ENCODE assay signal across 8 cellular contexts in the genomic region with DNA sequence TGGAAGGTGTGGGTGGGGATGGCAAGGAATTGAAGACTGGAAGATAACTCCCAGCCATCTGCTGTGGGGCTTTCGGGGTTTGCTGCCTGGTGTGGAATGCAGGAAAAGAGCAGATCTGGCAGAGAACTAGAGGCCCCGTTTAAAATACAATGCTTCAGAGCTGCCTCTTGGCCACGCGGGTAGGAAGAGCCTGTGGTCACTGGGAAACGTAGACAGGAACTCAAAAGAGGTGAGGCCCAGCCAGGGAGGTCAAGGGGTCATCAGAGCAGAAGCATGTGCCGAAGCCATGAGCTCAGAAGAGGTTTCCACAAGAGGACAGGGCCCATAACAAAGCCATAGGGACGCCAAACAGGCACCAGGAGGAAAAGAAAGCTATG. TPM values are rescaled to one million over a fixed set of nuclear protein-coding genes. Genes with fewer than 3 reads are reported as not detected.
A peak's percentile ranks its signal among the peaks of the same experiment; 100 is the strongest.
DNase-seq lines count a peak whose midpoint lies in the region; ATAC-seq, FAIRE-seq and TF ChIP-seq lines count a peak whose summit lies in the region.

No MANE protein-coding gene starts in this region.

- H3K18ac ChIP-seq in mesendoderm (ENCODE audit: low read length): peak overlapping the region; percentile 80

- H4K5ac ChIP-seq in mesendoderm (ENCODE audit: low read length): no peak overlapping the region

- H3K36me3 ChIP-seq in adipocyte (ENCODE audit: control insufficient read depth, insufficient read depth, low read length, severe bottlenecking) (no peaks in the 10 kb centered on the region), mesendoderm (ENCODE audit: control insufficient read depth, insufficient read depth, low read length) (no peaks in the 10 kb centered on the region)

- H3K9me3 ChIP-seq in adipocyte (ENCODE audit: control insufficient read depth, low read length): no peaks in the 10 kb centered on the region

- H3K23ac ChIP-seq in mesendoderm (ENCODE audit: low read length): no peak overlapping the region

- ATAC-seq in HG02642 (IDR thresholded peaks at IDR 0.05; ENCODE audit: poor library complexity, unreplicated experiment): peak; percentile 23

- FAIRE-seq in frontal cortex (lab: Jason Lieb, UNC) (no peak), GM12891 (lab: Jason Lieb, UNC) (no peak)

- no peak overlapping the region for H4K8ac ChIP-seq in mesendoderm (ENCODE audit: low read depth, low read length)

- H3K4me3 ChIP-seq in adipocyte (ENCODE audit: low read length) (peak overlapping the region; percentile 4), mesendoderm (ENCODE audit: low read length) (no peak overlapping the region)

- no peak overlapping the region for H2BK15ac ChIP-seq in mesendoderm (replicated peaks; ENCODE audit: low read depth)

- no peak overlapping the region for H2BK120ac ChIP-seq in mesendoderm (ENCODE audit: low read depth, low read length)

- H3K27ac ChIP-seq in mesendoderm (ENCODE audit: low read depth, low read length): peak overlapping the region; percentile 81

- H3K79me2 ChIP-seq in mesendoderm (ENCODE audit: control insufficient read depth, insufficient read depth, low read length): no peaks in the 10 kb centered on the region

- TF ChIP-seq POLR2A in GM12891 (IDR thresholded peaks at IDR 0.05; ENCODE audit: low read depth, low read length): no peak

- peaks cover 19% of the 10 kb centered on the region for H3K4me1 ChIP-seq in adipocyte (ENCODE audit: control insufficient read depth, insufficient read depth, low read length)
- H3K4me1 ChIP-seq in mesendoderm (ENCODE audit: control insufficient read depth, low read depth, low read length): no peaks in the 10 kb centered on the region

- peak overlapping the region; percentile 60 for H3K56ac ChIP-seq in mesendoderm (ENCODE audit: low read length)

- H3K79me1 ChIP-seq in mesendoderm (ENCODE audit: low read length): no peaks in the 10 kb centered on the region

- DNase-seq in CD1c-positive myeloid dendritic cell (ENCODE audit: extremely low spot score): peak; percentile 17
- no peak for DNase-seq in adipocyte (ENCODE audit: low read depth)
- DNase-seq in mesendoderm: peak; percentile 69
- no peak for DNase-seq in stimulated activated CD4-positive, alpha-beta T cell treated with anti-CD3 and anti-CD28 coated beads, Interleukin-4, amount 100 ng/mL, for 4 hours
- DNase-seq in germinal center (ENCODE audit: low spot score): no peak
- no peak for DNase-seq in frontal cortex (ENCODE audit: low spot score in 2 of 2)
- no peak for DNase-seq in GM12891 (ENCODE audit: insufficient read length, low spot score)

- H2AK5ac ChIP-seq in mesendoderm (ENCODE audit: low read length): no peak overlapping the region

- H3K27me3 ChIP-seq in adipocyte (replicated peaks; ENCODE audit: control insufficient read depth, insufficient read depth, low read length): no peaks in the 10 kb centered on the region
- H3K27me3 ChIP-seq in mesendoderm (ENCODE audit: insufficient read depth, low read length, poor library complexity): no peaks in the 10 kb centered on the region

- no peak overlapping the region for H2BK5ac ChIP-seq in mesendoderm (ENCODE audit: low read length)

- peak overlapping the region; percentile 14 for H3K9ac ChIP-seq in adipocyte (ENCODE audit: low read length)
- no peak overlapping the region for H3K9ac ChIP-seq in mesendoderm (ENCODE audit: low read length)

- no CpG with 5 or more reads among the region's 7 CpGs for WGBS in mesendoderm (ENCODE audit: extremely low coverage, insufficient coverage, low lambda C conversion rate)

- H3K4ac ChIP-seq in mesendoderm (ENCODE audit: low read depth, low read length): peak overlapping the region; percentile 55

- H3K4me2 ChIP-seq in mesendoderm (ENCODE audit: low read length): no peak overlapping the region

TF ChIP-seq in GM12891, 5 proteins besides CTCF, POLR2A, EP300 and RAD21:
- TF ChIP-seq PAX5 (IDR thresholded peaks at IDR 0.05; ENCODE audit: insufficient read depth, low read length, severe bottlenecking) (no peak), POLR2AphosphoS5 (IDR thresholded peaks at IDR 0.05; ENCODE audit: low read depth, low read length) (no peak), TAF1 (IDR thresholded peaks at IDR 0.05; ENCODE audit: low read depth, low read length) (no peak), POU2F2 (IDR thresholded peaks at IDR 0.05; ENCODE audit: low read depth, low read length) (no peak), SPI1 (IDR thresholded peaks at IDR 0.05; ENCODE audit: low read depth, low read length) (no peak)

RNA-seq across cellular contexts. Expression of gene STS, which starts 14.5 kb away (rescaled TPM):
- polyA plus RNA-seq in mesendoderm (2013, experiment 1 of 2): 2.1 TPM
- 2.1 TPM for polyA plus RNA-seq in mesendoderm (2013, experiment 2 of 2)
- 2.9 TPM for total RNA-seq in frontal cortex
- 4.1 TPM for polyA plus RNA-seq in GM12891 (2012; ENCODE audit: low read depth, missing spikeins)

RNA-seq across cellular contexts. Expression of gene PUDP, which starts 14.9 kb away (rescaled TPM):
- polyA plus RNA-seq in mesendoderm (2013, experiment 1 of 2): 19.0 TPM
- polyA plus RNA-seq in mesendoderm (2013, experiment 2 of 2): 18.3 TPM
- 4.5 TPM for total RNA-seq in frontal cortex
- polyA plus RNA-seq in GM12891 (2012; ENCODE audit: low read depth, missing spikeins): 25.9 TPM

Comparison
In these comparisons a context has a peak if more than half of its experiments do, and no peak if none do; other contexts are left out.
1. DNase-seq: peak in CD1c-positive myeloid dendritic cell (single experiment) and mesendoderm (single experiment); none in adipocyte (single experiment), stimulated activated CD4-positive, alpha-beta T cell treated with anti-CD3 and anti-CD28 coated beads, Interleukin-4, amount 100 ng/mL, for 4 hours (0 of 2), germinal center (single experiment), frontal cortex (0 of 2) and GM12891 (single experiment).